1 cellular context compared by ENCODE assay signal in the genomic region with DNA sequence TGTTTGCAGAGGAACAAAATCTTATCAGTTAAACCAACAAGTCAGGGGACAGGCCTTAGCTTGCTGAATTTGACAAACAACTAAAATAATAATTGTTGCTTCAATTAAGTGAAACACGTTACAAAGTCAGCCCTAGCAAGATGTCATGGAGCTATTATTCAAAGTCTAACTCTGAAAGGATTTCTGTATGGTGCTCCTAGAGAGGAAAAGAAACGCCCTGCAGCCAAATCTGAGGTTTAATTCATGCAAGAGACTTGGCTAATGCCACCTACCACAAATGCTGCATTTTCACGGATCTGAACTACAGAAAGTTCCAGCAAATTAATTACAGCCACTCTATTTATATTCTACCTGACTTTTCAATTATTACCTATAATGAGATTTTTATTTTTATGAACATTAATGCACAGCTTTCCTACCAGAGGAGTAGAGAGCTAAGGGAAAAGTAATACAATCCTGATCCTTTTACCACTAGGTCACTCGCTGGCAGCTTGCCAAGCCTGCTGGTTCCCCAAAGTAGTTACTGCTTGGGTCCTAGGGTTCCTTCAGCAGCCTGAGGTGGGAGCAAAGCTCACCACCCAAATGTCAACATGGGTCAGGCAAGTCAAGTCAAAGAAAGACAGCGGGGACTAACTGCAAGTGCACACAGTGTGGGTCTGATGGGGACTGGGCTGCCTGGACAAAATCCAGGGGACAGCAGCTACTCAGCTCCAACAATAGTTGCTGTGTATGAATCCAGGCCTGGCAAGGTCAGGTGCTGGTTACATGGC.
TF ChIP-seq lines count a peak whose summit lies in the region.

No MANE protein-coding gene starts in this region.

TF ChIP-seq in SK-N-SH treated with all-trans-retinoic acid at 6 μM for 48 hours, 23 proteins besides CTCF, POLR2A, EP300 and RAD21 (continued from another document):
- TF ChIP-seq, protein P1, sequence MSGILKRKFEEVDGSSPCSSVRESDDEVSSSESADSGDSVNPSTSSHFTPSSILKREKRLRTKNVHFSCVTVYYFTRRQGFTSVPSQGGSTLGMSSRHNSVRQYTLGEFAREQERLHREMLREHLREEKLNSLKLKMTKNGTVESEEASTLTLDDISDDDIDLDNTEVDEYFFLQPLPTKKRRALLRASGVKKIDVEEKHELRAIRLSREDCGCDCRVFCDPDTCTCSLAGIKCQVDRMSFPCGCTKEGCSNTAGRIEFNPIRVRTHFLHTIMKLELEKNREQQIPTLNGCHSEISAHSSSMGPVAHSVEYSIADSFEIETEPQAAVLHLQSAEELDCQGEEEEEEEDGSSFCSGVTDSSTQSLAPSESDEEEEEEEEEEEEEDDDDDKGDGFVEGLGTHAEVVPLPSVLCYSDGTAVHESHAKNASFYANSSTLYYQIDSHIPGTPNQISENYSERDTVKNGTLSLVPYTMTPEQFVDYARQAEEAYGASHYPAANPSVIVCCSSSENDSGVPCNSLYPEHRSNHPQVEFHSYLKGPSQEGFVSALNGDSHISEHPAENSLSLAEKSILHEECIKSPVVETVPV (CRISPR knock-in tag; IDR thresholded peaks at IDR 0.05) = no peak
- TF ChIP-seq ZC3H10 (CRISPR knock-in tag; IDR thresholded peaks at IDR 0.05) (no peak), GLIS3 (CRISPR knock-in tag; IDR thresholded peaks at IDR 0.05) (no peak), ZFP30 (CRISPR knock-in tag; IDR thresholded peaks at IDR 0.05) (no peak), ZFP3 (CRISPR knock-in tag; IDR thresholded peaks at IDR 0.05) (no peak), OSR1 (CRISPR knock-in tag; IDR thresholded peaks at IDR 0.05) (no peak), ARNTL (CRISPR knock-in tag; IDR thresholded peaks at IDR 0.05; ENCODE audit: borderline replicate concordance, low read depth) (no peak), RARB (CRISPR knock-in tag; IDR thresholded peaks at IDR 0.05) (no peak), PPARA (CRISPR knock-in tag; IDR thresholded peaks at IDR 0.05; ENCODE audit: borderline replicate concordance) (no peak)
- TF ChIP-seq, protein P2, sequence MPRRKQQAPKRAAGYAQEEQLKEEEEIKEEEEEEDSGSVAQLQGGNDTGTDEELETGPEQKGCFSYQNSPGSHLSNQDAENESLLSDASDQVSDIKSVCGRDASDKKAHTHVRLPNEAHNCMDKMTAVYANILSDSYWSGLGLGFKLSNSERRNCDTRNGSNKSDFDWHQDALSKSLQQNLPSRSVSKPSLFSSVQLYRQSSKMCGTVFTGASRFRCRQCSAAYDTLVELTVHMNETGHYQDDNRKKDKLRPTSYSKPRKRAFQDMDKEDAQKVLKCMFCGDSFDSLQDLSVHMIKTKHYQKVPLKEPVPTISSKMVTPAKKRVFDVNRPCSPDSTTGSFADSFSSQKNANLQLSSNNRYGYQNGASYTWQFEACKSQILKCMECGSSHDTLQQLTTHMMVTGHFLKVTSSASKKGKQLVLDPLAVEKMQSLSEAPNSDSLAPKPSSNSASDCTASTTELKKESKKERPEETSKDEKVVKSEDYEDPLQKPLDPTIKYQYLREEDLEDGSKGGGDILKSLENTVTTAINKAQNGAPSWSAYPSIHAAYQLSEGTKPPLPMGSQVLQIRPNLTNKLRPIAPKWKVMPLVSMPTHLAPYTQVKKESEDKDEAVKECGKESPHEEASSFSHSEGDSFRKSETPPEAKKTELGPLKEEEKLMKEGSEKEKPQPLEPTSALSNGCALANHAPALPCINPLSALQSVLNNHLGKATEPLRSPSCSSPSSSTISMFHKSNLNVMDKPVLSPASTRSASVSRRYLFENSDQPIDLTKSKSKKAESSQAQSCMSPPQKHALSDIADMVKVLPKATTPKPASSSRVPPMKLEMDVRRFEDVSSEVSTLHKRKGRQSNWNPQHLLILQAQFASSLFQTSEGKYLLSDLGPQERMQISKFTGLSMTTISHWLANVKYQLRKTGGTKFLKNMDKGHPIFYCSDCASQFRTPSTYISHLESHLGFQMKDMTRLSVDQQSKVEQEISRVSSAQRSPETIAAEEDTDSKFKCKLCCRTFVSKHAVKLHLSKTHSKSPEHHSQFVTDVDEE (CRISPR knock-in tag; IDR thresholded peaks at IDR 0.05) = no peak
